In genomic region chr6:82220167-82220566, GRCh38 we compare ENCODE assay signal across 7 cellular contexts.
"Had no signal": no experiment of that assay in that cellular context is flagged by ENCODE, and none has a peak within 500 bp of the region (broad histone marks: within the 10 kb centered on the region; RNA-seq: fewer than 3 reads in every experiment).

No MANE protein-coding gene starts in this region.

- H3K27ac ChIP-seq: HL-60 had no signal

- H2AFZ ChIP-seq: GM23338 had no signal

- H3K4me2 ChIP-seq: GM23338 had no signal

- FAIRE-seq: H1, H54 had no signal

- DNase-seq: H9, HCEC 1CT, KG1 had no signal

- ATAC-seq: GM23338 had no signal

- H3K4me3 ChIP-seq: GM23338 had no signal
